ENCODE assay signal across 1 cellular context in the genomic region with DNA sequence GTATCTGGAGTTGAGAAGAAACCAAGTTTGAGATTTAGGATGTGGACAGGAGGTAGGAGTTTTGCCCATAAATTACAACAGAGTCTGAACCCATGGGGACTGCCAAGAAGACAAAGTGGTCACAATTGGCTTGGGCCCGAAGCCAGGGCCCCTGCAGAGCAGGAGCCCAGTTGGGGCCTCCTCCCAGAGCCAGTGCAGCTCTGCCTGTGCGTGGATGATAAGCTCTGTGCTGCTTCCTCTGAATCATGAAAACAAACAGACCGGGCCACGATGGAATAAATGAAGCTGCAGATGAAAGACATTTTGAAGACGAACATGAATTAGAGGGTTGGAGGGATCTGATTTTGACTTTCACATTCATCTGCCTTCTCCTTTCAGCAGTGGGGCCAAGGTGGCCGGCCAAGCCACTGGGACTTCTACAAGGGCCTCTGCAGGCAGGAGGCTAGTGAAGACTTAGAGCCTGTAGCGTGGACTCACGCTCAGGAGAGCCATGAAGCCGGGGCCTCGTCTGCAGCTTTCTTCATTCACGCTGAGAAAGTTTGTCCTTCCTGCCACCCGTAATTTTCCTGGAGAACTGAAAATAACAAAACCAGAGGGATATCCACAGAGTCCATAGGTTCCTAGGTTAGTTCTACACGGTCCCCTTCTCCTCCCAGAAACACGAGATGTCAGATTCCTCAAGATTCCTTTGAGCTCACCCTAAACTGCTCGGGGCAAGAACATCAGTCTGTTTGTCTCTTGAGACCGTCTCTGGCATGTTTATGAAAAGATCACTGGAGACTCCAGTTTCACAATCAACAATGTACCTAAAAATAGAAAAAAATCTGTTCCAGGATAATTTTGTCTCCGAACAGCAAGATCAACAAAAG.
TF ChIP-seq lines count a peak whose summit lies in the region.

No MANE protein-coding gene starts in this region.

TF ChIP-seq in HCT116, 20 proteins besides CTCF, POLR2A, EP300 and RAD21 (continued from another document):
- TF ChIP-seq, protein P1, sequence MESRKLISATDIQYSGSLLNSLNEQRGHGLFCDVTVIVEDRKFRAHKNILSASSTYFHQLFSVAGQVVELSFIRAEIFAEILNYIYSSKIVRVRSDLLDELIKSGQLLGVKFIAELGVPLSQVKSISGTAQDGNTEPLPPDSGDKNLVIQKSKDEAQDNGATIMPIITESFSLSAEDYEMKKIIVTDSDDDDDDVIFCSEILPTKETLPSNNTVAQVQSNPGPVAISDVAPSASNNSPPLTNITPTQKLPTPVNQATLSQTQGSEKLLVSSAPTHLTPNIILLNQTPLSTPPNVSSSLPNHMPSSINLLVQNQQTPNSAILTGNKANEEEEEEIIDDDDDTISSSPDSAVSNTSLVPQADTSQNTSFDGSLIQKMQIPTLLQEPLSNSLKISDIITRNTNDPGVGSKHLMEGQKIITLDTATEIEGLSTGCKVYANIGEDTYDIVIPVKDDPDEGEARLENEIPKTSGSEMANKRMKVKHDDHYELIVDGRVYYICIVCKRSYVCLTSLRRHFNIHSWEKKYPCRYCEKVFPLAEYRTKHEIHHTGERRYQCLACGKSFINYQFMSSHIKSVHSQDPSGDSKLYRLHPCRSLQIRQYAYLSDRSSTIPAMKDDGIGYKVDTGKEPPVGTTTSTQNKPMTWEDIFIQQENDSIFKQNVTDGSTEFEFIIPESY (IDR thresholded peaks at IDR 0.05; ENCODE audit: extremely low read depth, insufficient replicate concordance, low read length): no peak
- TF ChIP-seq YY1 (IDR thresholded peaks at IDR 0.05; ENCODE audit: extremely low read depth, insufficient replicate concordance, low read depth, low read length) (no peak), CEBPB (IDR thresholded peaks at IDR 0.05; ENCODE audit: low read depth) (no peak)
